In genomic region chrX:104482757-104483156, GRCh38 we compare ENCODE assay signal across 1 cellular context.
TF ChIP-seq lines count a peak whose summit lies in the region.

No MANE protein-coding gene starts in this region.

TF ChIP-seq in GM12878, 131 proteins besides CTCF, POLR2A, EP300 and RAD21 (continued from another document):
- no peak for TF ChIP-seq ZBTB33 (IDR thresholded peaks at IDR 0.05)
- TF ChIP-seq NFYA (IDR thresholded peaks at IDR 0.05; ENCODE audit: borderline replicate concordance, low read depth, low read length): no peak
- no peak for TF ChIP-seq IRF5 (IDR thresholded peaks at IDR 0.05; ENCODE audit: borderline replicate concordance)
- TF ChIP-seq SKIL (IDR thresholded peaks at IDR 0.05; ENCODE audit: low read depth, poor library complexity, severe bottlenecking): no peak
- no peak for TF ChIP-seq ZBED1 (IDR thresholded peaks at IDR 0.05; ENCODE audit: borderline replicate concordance)
- no peak for TF ChIP-seq MAX (IDR thresholded peaks at IDR 0.05; ENCODE audit: low read depth, low read length)
- no peak for TF ChIP-seq TCF12 (IDR thresholded peaks at IDR 0.05; ENCODE audit: low read depth, low read length)
- no peak for TF ChIP-seq RFX5 (IDR thresholded peaks at IDR 0.05; ENCODE audit: low read depth, low read length)
- TF ChIP-seq MTA2 (IDR thresholded peaks at IDR 0.05; ENCODE audit: low read depth): no peak
- TF ChIP-seq PAX8 (IDR thresholded peaks at IDR 0.05): no peak
- TF ChIP-seq PKNOX1 (IDR thresholded peaks at IDR 0.05): no peak
- TF ChIP-seq TARDBP (IDR thresholded peaks at IDR 0.05; ENCODE audit: borderline replicate concordance): no peak
- no peak for TF ChIP-seq FOS (IDR thresholded peaks at IDR 0.05; ENCODE audit: borderline replicate concordance, extremely low read depth, insufficient read length)
- no peak for TF ChIP-seq BMI1 (IDR thresholded peaks at IDR 0.05; ENCODE audit: borderline replicate concordance)
- no peak for TF ChIP-seq KLF5 (IDR thresholded peaks at IDR 0.05; ENCODE audit: partially characterized antibody)
- TF ChIP-seq NR2F1 (conservative IDR thresholded peaks at IDR 0.05): no peak
- TF ChIP-seq MYB (IDR thresholded peaks at IDR 0.05; ENCODE audit: borderline replicate concordance, low read depth, low read length): no peak
TF ChIP-seq in GM12878: peak in this region for 0.
